11 cellular contexts compared by ENCODE assay signal in genomic region chr1:206513312-206514111, GRCh38. TPM values are rescaled to one million over a fixed set of nuclear protein-coding genes. Genes with fewer than 3 reads are reported as not detected.
DNase-seq lines count a peak whose midpoint lies in the region; ATAC-seq and TF ChIP-seq lines count a peak whose summit lies in the region.
"Had no signal": no experiment of that assay in that cellular context is flagged by ENCODE, and none has a peak within 500 bp of the region (broad histone marks: within the 10 kb centered on the region; RNA-seq: fewer than 3 reads in every experiment).

No MANE protein-coding gene starts in this region.

- DNase-seq in Daoy (ENCODE audit: low read depth) (peak; percentile 74), RWPE2 (ENCODE audit: low spot score) (peak; percentile 94), glomerular visceral epithelial cell (ENCODE audit: extremely low spot score) (peak; percentile 33), endodermal cell (no peak)
- DNase-seq in stimulated activated naive CD4-positive, alpha-beta T cell treated with Interleukin-2 at 50 U/mL for 16 hours (lab: John Stamatoyannopoulos, UW): no peak
- DNase-seq: activated T-cell treated with anti-CD3 and anti-CD28 coated beads, Interleukin-2, amount 50 U/mL, for 1 hour; GF-D8 had no signal

- no peaks in the 10 kb centered on the region for H3K9me3 Mint-ChIP-seq in endodermal cell
- H3K9me3 Mint-ChIP-seq: IgD-negative memory B cell had no signal

- no peak overlapping the region for H3K27ac Mint-ChIP-seq in endodermal cell

- H3K9ac ChIP-seq in skeletal muscle satellite cell (ENCODE audit: low read depth, low read length) (no peak overlapping the region), endodermal cell (ENCODE audit: extremely low read depth, low read length, poor library complexity, severe bottlenecking) (no peak overlapping the region)

- H3K27ac ChIP-seq in RWPE2 (ENCODE audit: poor library complexity, severe bottlenecking) (peak overlapping the region; percentile 95), endodermal cell (ENCODE audit: low read depth, low read length) (no peak overlapping the region)

- H3K4me1 Mint-ChIP-seq in endodermal cell: peaks cover 13% of the 10 kb centered on the region

- H3K27me3 Mint-ChIP-seq in endodermal cell (ENCODE audit: insufficient read depth): peaks cover 34% of the 10 kb centered on the region

- H3K36me3 ChIP-seq in RWPE2 (ENCODE audit: low read depth) (no peaks in the 10 kb centered on the region), skeletal muscle satellite cell (ENCODE audit: insufficient read depth, low read length) (no peaks in the 10 kb centered on the region), endodermal cell (ENCODE audit: control insufficient read depth, insufficient read depth, low read length) (no peaks in the 10 kb centered on the region)

- no peak overlapping the region for H3K4me3 Mint-ChIP-seq in endodermal cell
- H3K4me3 Mint-ChIP-seq: IgD-negative memory B cell had no signal

- no peak for TF ChIP-seq CTCF in RWPE2 (IDR thresholded peaks at IDR 0.05; ENCODE audit: poor library complexity, severe bottlenecking)
- TF ChIP-seq CTCF in endodermal cell (conservative IDR thresholded peaks at IDR 0.05): no peak

- H3K4me3 ChIP-seq in RWPE2 (ENCODE audit: severe bottlenecking): no peak overlapping the region
- peak overlapping the region; percentile 43 for H3K4me3 ChIP-seq in skeletal muscle satellite cell (ENCODE audit: low read length)
- no peak overlapping the region for H3K4me3 ChIP-seq in endodermal cell (ENCODE audit: low read length)

- peak overlapping the region; percentile 67 for H3K4me2 ChIP-seq in skeletal muscle satellite cell (ENCODE audit: low read length)

- ATAC-seq in RWPE2 (ENCODE audit: low read depth) (peak; percentile 89), GM19455 (IDR thresholded peaks at IDR 0.05; ENCODE audit: unreplicated experiment) (no peak), HG02884 (IDR thresholded peaks at IDR 0.05; ENCODE audit: unreplicated experiment) (no peak)

- H3K9me3 ChIP-seq in RWPE2 (ENCODE audit: severe bottlenecking) (no peaks in the 10 kb centered on the region), skeletal muscle satellite cell (replicated peaks; ENCODE audit: low read length) (no peaks in the 10 kb centered on the region), endodermal cell (ENCODE audit: control insufficient read depth, low read length) (no peaks in the 10 kb centered on the region)

- WGBS in endodermal cell (ENCODE audit: insufficient coverage in 1 of 2, insufficient read length in 1 of 2), 2 experiments: 81 to 91% methylated on average over 4 to 11 of the region's 11 CpGs

- H3K27me3 ChIP-seq in RWPE2 (ENCODE audit: insufficient read depth, poor library complexity, severe bottlenecking): no peaks in the 10 kb centered on the region
- peaks cover 11% of the 10 kb centered on the region for H3K27me3 ChIP-seq in skeletal muscle satellite cell (ENCODE audit: control insufficient read depth, insufficient read depth, low read length)
- peaks cover 24% of the 10 kb centered on the region for H3K27me3 ChIP-seq in endodermal cell (ENCODE audit: control insufficient read depth, insufficient read depth, low read length, poor library complexity, severe bottlenecking)

- H3K36me3 Mint-ChIP-seq in endodermal cell (ENCODE audit: low read depth): no peaks in the 10 kb centered on the region
- H3K36me3 Mint-ChIP-seq: IgD-negative memory B cell had no signal

- peaks cover 54% of the 10 kb centered on the region for H3K4me1 ChIP-seq in RWPE2 (ENCODE audit: insufficient read depth, poor library complexity, severe bottlenecking)
- peaks cover 19% of the 10 kb centered on the region for H3K4me1 ChIP-seq in skeletal muscle satellite cell (ENCODE audit: control insufficient read depth, insufficient read depth, low read length)
- H3K4me1 ChIP-seq in endodermal cell (ENCODE audit: control insufficient read depth, insufficient read depth, low read length): peaks cover 4% of the 10 kb centered on the region

RNA-seq across cellular contexts. Expression of gene RASSF5, which starts 6.2 kb away (rescaled TPM):
- total RNA-seq in Daoy (2014; rRNA removed; shearing (Covaris generic)): 0.69 and 1.5 TPM in 2 replicates
- 0.66 and 1.0 TPM in 2 replicates for total RNA-seq in skeletal muscle satellite cell (2012; rRNA removed)
- under 1 TPM; 0.20 to 0.26 TPM for total RNA-seq in endodermal cell
- 0.50 TPM for polyA plus RNA-seq in endodermal cell (2013, experiment 1 of 2)
- polyA plus RNA-seq in endodermal cell (2013, experiment 2 of 2): 0.75 TPM

RNA-seq across cellular contexts. Expression of gene IKBKE, which starts 43.2 kb away (rescaled TPM):
- 12.2 and 14.7 TPM in 2 replicates for total RNA-seq in Daoy (2014; rRNA removed; shearing (Covaris generic))
- total RNA-seq in skeletal muscle satellite cell (2012; rRNA removed): 13.5 and 20.3 TPM in 2 replicates
- 1 to 10 TPM; 5.0 to 8.5 TPM for total RNA-seq in endodermal cell
- 2.7 TPM for polyA plus RNA-seq in endodermal cell (2013, experiment 1 of 2)
- polyA plus RNA-seq in endodermal cell (2013, experiment 2 of 2): 1.9 TPM

Comparison
In these comparisons a context has a peak if more than half of its experiments do, and no peak if none do; other contexts are left out.
1. DNase-seq: peak in Daoy (single experiment), RWPE2 (single experiment) and glomerular visceral epithelial cell (single experiment); none in stimulated activated naive CD4-positive, alpha-beta T cell treated with Interleukin-2 at 50 U/mL for 16 hours (single experiment) and endodermal cell (single experiment).